8 cellular contexts compared by ENCODE assay signal in genomic region chr16:9008335-9009260, GRCh38. TPM values are rescaled to one million over a fixed set of nuclear protein-coding genes. Genes with fewer than 3 reads are reported as not detected.
DNase-seq lines count a peak whose midpoint lies in the region; ATAC-seq lines count a peak whose summit lies in the region.

No MANE protein-coding gene starts in this region.

- H3K4me1 Mint-ChIP-seq in naive thymus-derived CD8-positive, alpha-beta T cell, result peaks cover 0 to 8% (median 7%) of the 10 kb centered on the region in 4 donors

- H3K36me3 Mint-ChIP-seq in naive thymus-derived CD8-positive, alpha-beta T cell, result no peaks in the 10 kb centered on the region

- H3K27ac Mint-ChIP-seq in naive thymus-derived CD8-positive, alpha-beta T cell, result peak overlapping the region in 2 of 10 donors; percentile 20 to 40

- POLR2A ChIA-PET in naive thymus-derived CD8-positive, alpha-beta T cell (lab: Charles Lee), result interaction anchor here (0.6 to 2.4 kb wide), 6 partner anchors 44 to 126 kb away, joined by 3 to 11 read pairs (median 4); partner anchors contain the start of genes HAPSTR1 and USP7

- no peaks in the 10 kb centered on the region for H3K36me3 ChIP-seq in NT2/D1 (ENCODE audit: insufficient read depth, insufficient read length, low read length)

- H3K9me3 Mint-ChIP-seq in naive thymus-derived CD8-positive, alpha-beta T cell, result peaks cover 0 to 4% (median 0%) of the 10 kb centered on the region in 9 donors

- H3K27me3 Mint-ChIP-seq in naive thymus-derived CD8-positive, alpha-beta T cell, result peaks cover 0 to 16% (median 8%) of the 10 kb centered on the region in 5 donors

- no peaks in the 10 kb centered on the region for H3K27me3 ChIP-seq in NT2/D1 (ENCODE audit: insufficient read depth, insufficient read length)

- peak; percentile 60 for ATAC-seq in GM18861 (IDR thresholded peaks at IDR 0.05; ENCODE audit: unreplicated experiment)
- ATAC-seq in HG03342 (IDR thresholded peaks at IDR 0.05; ENCODE audit: unreplicated experiment), result peak; percentile 85
- peak; percentile 83 for ATAC-seq in esophagus mucosa
- ATAC-seq in naive thymus-derived CD8-positive, alpha-beta T cell, result peak; percentile 96 to 99

- no peaks in the 10 kb centered on the region for H3K9me3 ChIP-seq in NT2/D1 (ENCODE audit: insufficient read depth, low read length)

- H3K4me1 ChIP-seq in NT2/D1 (ENCODE audit: insufficient read depth, insufficient read length), result peaks cover 8% of the 10 kb centered on the region

- peak overlapping the region; percentile 25 for H3K4me3 ChIP-seq in NT2/D1 (ENCODE audit: insufficient read length, low read depth)

- DNase-seq in AG08395 (ENCODE audit: low spot score), result peak; percentile 90
- peak; percentile 80 for DNase-seq in NT2/D1 (ENCODE audit: low read depth, low spot score)
- peak; percentile 60 for DNase-seq in activated T-cell treated with anti-CD3 and anti-CD28 coated beads for 1 hour (ENCODE audit: low read depth)
- peak; percentile 31 to 79 (median 55) for DNase-seq in naive thymus-derived CD8-positive, alpha-beta T cell
- DNase-seq in stimulated activated CD8-positive, alpha-beta memory T cell treated with anti-CD3 and anti-CD28 coated beads, Interleukin-7, amount 100 ng/mL, for 48 hours (ENCODE audit: extremely low read depth in 1 of 2, low read depth in 1 of 2), result peak; percentile 35 to 48

- H3K9ac ChIP-seq in NT2/D1 (ENCODE audit: insufficient read length, low read depth), result peak overlapping the region; percentile 68

- H3K4me3 Mint-ChIP-seq in naive thymus-derived CD8-positive, alpha-beta T cell, result peak overlapping the region in 9 of 10 donors; percentile 30 to 59 (median 43)

RNA-seq across cellular contexts. Expression of gene USP7, which starts 44.9 kb away (rescaled TPM):
- total RNA-seq in esophagus mucosa, result 87.3 TPM
- total RNA-seq in naive thymus-derived CD8-positive, alpha-beta T cell, result 100 to 1,000 TPM; 201 to 207 TPM
- polyA plus RNA-seq in naive thymus-derived CD8-positive, alpha-beta T cell, result 1 to 10 TPM; 6.4 to 9.9 (median 9.2) TPM

Comparison
In these comparisons a context has a peak if more than half of its experiments do, and no peak if none do; other contexts are left out.
1. Peak in every context shown above with its lines: DNase-seq, ATAC-seq and H3K4me3 ChIP-seq.